ENCODE assay signal across 1 cellular context in the genomic region with DNA sequence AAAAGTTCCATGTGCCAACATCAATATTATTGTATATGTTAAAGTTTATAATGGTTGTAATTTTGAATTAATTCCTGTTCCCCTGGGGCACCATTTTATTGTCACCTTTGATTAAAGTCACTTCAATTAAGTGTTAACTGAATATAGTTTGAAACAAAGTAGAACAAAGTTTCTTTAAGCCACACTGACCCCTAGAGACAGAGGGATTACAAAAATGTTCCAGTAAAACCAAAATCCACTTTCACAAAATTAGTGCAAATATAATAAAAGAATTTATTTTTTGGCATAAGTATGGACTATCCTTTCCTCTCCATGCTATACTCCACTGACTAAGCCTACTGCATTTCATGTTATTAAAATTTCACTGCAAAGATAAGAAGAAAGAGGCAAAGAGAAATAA.
TF ChIP-seq lines count a peak whose summit lies in the region.

No MANE protein-coding gene starts in this region.

TF ChIP-seq in HCT116, 20 proteins besides CTCF, POLR2A, EP300 and RAD21 (continued from another document):
- TF ChIP-seq ZFX (IDR thresholded peaks at IDR 0.05) = no peak
TF ChIP-seq in HCT116: peak in this region for 0.
